ENCODE assay signal across 11 cellular contexts in the genomic region with DNA sequence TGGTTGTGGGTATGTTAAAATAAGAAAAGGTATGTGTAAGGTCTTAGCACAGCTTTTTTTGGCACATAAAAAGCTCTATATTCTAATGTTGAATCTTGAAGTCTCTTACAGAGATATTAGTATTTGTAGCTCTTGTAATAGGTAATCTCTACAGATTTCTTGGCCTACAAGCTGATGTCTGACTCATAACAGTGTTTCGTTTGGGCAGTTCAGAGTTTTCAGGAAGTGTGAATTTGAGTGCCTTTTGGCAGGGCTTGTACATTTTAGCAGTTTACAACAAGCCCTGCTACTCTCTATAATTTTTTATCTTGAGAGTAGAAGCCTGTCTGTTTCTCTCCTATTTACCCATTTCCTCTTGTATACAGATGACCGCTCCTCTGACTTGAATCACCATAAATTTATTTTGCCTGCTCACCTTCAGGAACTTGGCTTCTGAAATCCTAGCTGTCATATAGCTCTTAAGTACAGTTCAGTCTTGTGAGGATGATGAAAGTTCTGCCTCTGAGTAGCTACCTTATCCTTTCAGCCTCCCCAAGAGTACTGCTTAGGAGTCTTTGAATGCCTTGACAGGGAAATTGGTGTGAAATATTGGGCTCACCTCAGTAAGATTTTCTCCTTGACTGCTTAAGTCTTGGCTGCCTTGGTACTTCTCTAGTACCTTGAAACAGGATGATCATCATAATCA.
DNase-seq lines count a peak whose midpoint lies in the region; ATAC-seq and TF ChIP-seq lines count a peak whose summit lies in the region.
"Had no signal": no experiment of that assay in that cellular context is flagged by ENCODE, and none has a peak within 500 bp of the region (broad histone marks: within the 10 kb centered on the region; RNA-seq: fewer than 3 reads in every experiment).

No MANE protein-coding gene starts in this region.

- H3K4me3 ChIP-seq in cardiac fibroblast (replicated peaks in 1 of 2; ENCODE audit: low read depth in 2 of 2, low read length in 2 of 2) (no peak overlapping the region), smooth muscle cell (no peak overlapping the region), neural progenitor cell (no peak overlapping the region)
- H3K4me3 ChIP-seq: SK-N-MC had no signal

- H3K27ac ChIP-seq in smooth muscle cell (ENCODE audit: low read depth) (peak overlapping the region; percentile 45), neural progenitor cell (no peak overlapping the region)
- H3K27ac ChIP-seq: SK-N-MC had no signal

- H3K9me3 ChIP-seq in smooth muscle cell (replicated peaks; ENCODE audit: low read depth) (no peaks in the 10 kb centered on the region), neural progenitor cell (ENCODE audit: low read depth) (no peaks in the 10 kb centered on the region)

- H3K27me3 Mint-ChIP-seq in neural progenitor cell (ENCODE audit: insufficient read depth, low read depth), result no peaks in the 10 kb centered on the region
- H3K27me3 Mint-ChIP-seq: naive B cell; stimulated activated naive B cell treated with anti-CD40 and anti-IgM and Interleukin-4, amounts not matched to agents 10 μg/mL and 1 μg/mL and 100 μg/mL, for 72 hours had no signal

- H2AFZ ChIP-seq in smooth muscle cell (ENCODE audit: low read depth), result no peak overlapping the region
- no peak overlapping the region for H2AFZ ChIP-seq in neural progenitor cell (replicated peaks)

- no peaks in the 10 kb centered on the region for H3K36me3 ChIP-seq in smooth muscle cell (ENCODE audit: low read depth)
- no peaks in the 10 kb centered on the region for H3K36me3 ChIP-seq in neural progenitor cell

- H4K20me1 ChIP-seq in smooth muscle cell (ENCODE audit: low read depth) (no peaks in the 10 kb centered on the region), neural progenitor cell (ENCODE audit: low read depth) (no peaks in the 10 kb centered on the region)

- H3F3A ChIP-seq in smooth muscle cell (ENCODE audit: low read depth), result no peaks in the 10 kb centered on the region
- H3F3A ChIP-seq in neural progenitor cell (ENCODE audit: low read depth), result no peaks in the 10 kb centered on the region

- DNase-seq in cardiac fibroblast (ENCODE audit: low read depth in 2 of 2) (peak; percentile 30 to 43), smooth muscle cell (lab: John Stamatoyannopoulos, UW; ENCODE audit: unreplicated experiment) (no peak), neural progenitor cell (ENCODE audit: low spot score) (no peak), GM13977 (ENCODE audit: low spot score) (no peak), C1 segment of cervical spinal cord (lab: John Stamatoyannopoulos, UW) (no peak)
- DNase-seq: GOT3; naive B cell; stimulated activated naive B cell treated with anti-CD40 and anti-IgM and Interleukin-4, amounts not matched to agents 10 μg/mL and 1 μg/mL and 100 μg/mL, for 72 hours had no signal

- H3K4me1 Mint-ChIP-seq in neural progenitor cell, result no peaks in the 10 kb centered on the region
- H3K4me1 Mint-ChIP-seq: naive B cell; stimulated activated naive B cell treated with anti-CD40 and anti-IgM and Interleukin-4, amounts not matched to agents 10 μg/mL and 1 μg/mL and 100 μg/mL, for 72 hours had no signal

- peak overlapping the region; percentile 25 for H3K4me2 ChIP-seq in smooth muscle cell
- no peak overlapping the region for H3K4me2 ChIP-seq in neural progenitor cell

- H3K4me3 Mint-ChIP-seq in neural progenitor cell, result no peak overlapping the region
- H3K4me3 Mint-ChIP-seq: naive B cell; stimulated activated naive B cell treated with anti-CD40 and anti-IgM and Interleukin-4, amounts not matched to agents 10 μg/mL and 1 μg/mL and 100 μg/mL, for 72 hours had no signal

- no peaks in the 10 kb centered on the region for H3K9me3 Mint-ChIP-seq in neural progenitor cell
- H3K9me3 Mint-ChIP-seq: stimulated activated naive B cell treated with anti-CD40 and anti-IgM and Interleukin-4, amounts not matched to agents 10 μg/mL and 1 μg/mL and 100 μg/mL, for 72 hours had no signal

- WGBS in smooth muscle cell (ENCODE audit: low lambda C conversion rate), result 11% methylated on average over 2 of the region's 2 CpGs

- ATAC-seq in GM19463 (IDR thresholded peaks at IDR 0.05; ENCODE audit: unreplicated experiment) (peak; percentile 97), HG03066 (IDR thresholded peaks at IDR 0.05; ENCODE audit: low read depth, unreplicated experiment) (peak; percentile 99)

- no peak overlapping the region for H3K27ac Mint-ChIP-seq in neural progenitor cell
- H3K27ac Mint-ChIP-seq: naive B cell; stimulated activated naive B cell treated with anti-CD40 and anti-IgM and Interleukin-4, amounts not matched to agents 10 μg/mL and 1 μg/mL and 100 μg/mL, for 72 hours had no signal

- H3K4me1 ChIP-seq in smooth muscle cell (ENCODE audit: low read depth) (no peaks in the 10 kb centered on the region), neural progenitor cell (peaks cover 3% of the 10 kb centered on the region)

- TF ChIP-seq CTCF in cardiac fibroblast (IDR thresholded peaks at IDR 0.05; ENCODE audit: low read depth, low read length), result no peak
- TF ChIP-seq CTCF in smooth muscle cell (IDR thresholded peaks at IDR 0.05; ENCODE audit: borderline replicate concordance, insufficient read depth, poor library complexity, severe bottlenecking), result no peak
- no peak for TF ChIP-seq CTCF in neural progenitor cell (IDR thresholded peaks at IDR 0.05)
- no peak for TF ChIP-seq CTCF in GM13977 (IDR thresholded peaks at IDR 0.05; ENCODE audit: extremely low read depth, insufficient read depth, missing control alignments)

- H3K9ac ChIP-seq in smooth muscle cell (ENCODE audit: low read depth), result no peak overlapping the region
- H3K9ac ChIP-seq in neural progenitor cell, result no peak overlapping the region

- in situ Hi-C loops in GM13977 (cut with MboI; ENCODE audit: low pct_unique_long_range_greater_than_20kb, low sequenced_read_pairs, unreplicated experiment), result no loop called here

- H3K79me2 ChIP-seq in smooth muscle cell (ENCODE audit: low read depth) (no peaks in the 10 kb centered on the region), neural progenitor cell (ENCODE audit: low read depth) (no peaks in the 10 kb centered on the region)

- H3K27me3 ChIP-seq in smooth muscle cell (ENCODE audit: low read depth), result no peaks in the 10 kb centered on the region
- no peaks in the 10 kb centered on the region for H3K27me3 ChIP-seq in neural progenitor cell

- no peaks in the 10 kb centered on the region for H3K36me3 Mint-ChIP-seq in neural progenitor cell
- H3K36me3 Mint-ChIP-seq: naive B cell; stimulated activated naive B cell treated with anti-CD40 and anti-IgM and Interleukin-4, amounts not matched to agents 10 μg/mL and 1 μg/mL and 100 μg/mL, for 72 hours had no signal

Comparison
In these comparisons a context has a peak if more than half of its experiments do, and no peak if none do; other contexts are left out.
1. DNase-seq: peak in cardiac fibroblast (2 of 2); none in smooth muscle cell (single experiment), neural progenitor cell (single experiment), GM13977 (single experiment) and C1 segment of cervical spinal cord (0 of 14).